ENCODE assay signal across 9 cellular contexts in the genomic region with DNA sequence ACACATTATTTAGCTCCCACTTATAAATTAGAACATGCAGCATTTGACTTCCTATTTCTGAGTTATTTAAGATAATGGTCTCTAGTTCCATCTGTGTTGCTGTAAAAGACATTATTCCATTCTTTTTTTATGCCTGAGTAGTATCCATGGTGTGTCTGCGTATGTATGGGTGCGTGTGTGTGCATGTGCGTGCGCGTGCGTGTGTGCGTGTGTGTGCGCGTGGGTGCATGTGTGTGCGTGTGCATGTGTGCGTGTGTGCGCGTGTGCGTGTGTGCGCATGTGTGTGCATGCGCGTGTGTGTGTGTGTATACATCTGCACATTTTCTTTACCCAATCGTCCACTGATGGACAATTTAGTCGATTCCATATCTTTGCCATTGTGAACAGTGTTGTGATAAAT.
"Had no signal": no experiment of that assay in that cellular context is flagged by ENCODE, and none has a peak within 500 bp of the region (broad histone marks: within the 10 kb centered on the region; RNA-seq: fewer than 3 reads in every experiment).

No MANE protein-coding gene starts in this region.

- H3K4me2 ChIP-seq: KMS-11 had no signal

- ATAC-seq: HepG2, K562 had no signal

- H3K27me3 Mint-ChIP-seq: IgD-negative memory B cell had no signal

- H3K4me3 Mint-ChIP-seq: IgD-negative memory B cell had no signal

- H3K9ac ChIP-seq: KMS-11 had no signal

- H3K4me3 ChIP-seq: K562 had no signal

- FAIRE-seq: HepG2, HTR-8/SVneo, K562 had no signal

- H3K4me1 Mint-ChIP-seq: IgD-negative memory B cell had no signal

- H3K27ac ChIP-seq: HL-60, KMS-11 had no signal

- DNase-seq: IMR-90, KBM-7, KG1 had no signal

- H3K27ac Mint-ChIP-seq: IgD-negative memory B cell had no signal
